In genomic region chr5:50655067-50655809, GRCh38 we compare ENCODE assay signal across 24 cellular contexts. TPM values are rescaled to one million over a fixed set of nuclear protein-coding genes. Genes with fewer than 3 reads are reported as not detected.
A peak's percentile ranks its signal among the peaks of the same experiment; 100 is the strongest.
DNase-seq lines count a peak whose midpoint lies in the region; ATAC-seq, FAIRE-seq and TF ChIP-seq lines count a peak whose summit lies in the region.
"Had no signal": no experiment of that assay in that cellular context is flagged by ENCODE, and none has a peak within 500 bp of the region (broad histone marks: within the 10 kb centered on the region; RNA-seq: fewer than 3 reads in every experiment).

No MANE protein-coding gene starts in this region.

- H3K27me3 ChIP-seq in HL-60 (ENCODE audit: insufficient read depth, poor library complexity, severe bottlenecking) = no peaks in the 10 kb centered on the region
- H3K27me3 ChIP-seq in K562 (ENCODE audit: control insufficient read depth in 2 of 2, insufficient read depth in 2 of 2, low read length in 2 of 2) = no peaks in the 10 kb centered on the region
- no peaks in the 10 kb centered on the region for H3K27me3 ChIP-seq in prostate gland (replicated peaks; ENCODE audit: insufficient read depth)
- no peaks in the 10 kb centered on the region for H3K27me3 ChIP-seq in Caco-2 (replicated peaks; ENCODE audit: control insufficient read depth, insufficient read depth, low read length)
- H3K27me3 ChIP-seq: BE2C, upper lobe of left lung had no signal

- in situ Hi-C loops in K562 (cut with MboI) = no loop called here

- POLR2A ChIA-PET in K562 (lab: Yijun Ruan, JAX) (no interaction called here), Caco-2 (lab: Charles Lee) (no interaction called here)

- peaks cover 8% of the 10 kb centered on the region for H3K4me1 Mint-ChIP-seq in T-helper 2 cell treated with Interferon-gamma antibody and Interleukin-4, amounts not matched to agents 5 μg/mL and 100 μg/mL, for 36 hours (ENCODE audit: low read depth)
- no peaks in the 10 kb centered on the region for H3K4me1 Mint-ChIP-seq in Caco-2 (ENCODE audit: low read depth, unreplicated experiment)
- H3K4me1 Mint-ChIP-seq: activated CD4-positive, alpha-beta memory T cell treated with anti-CD3 and anti-CD28 coated beads, Interleukin-2, amount 10 ng/mL, durations not matched to agents 7 days and 5 days; brain had no signal

- no peak for TF ChIP-seq POLR2A in K562 (conservative IDR thresholded peaks at IDR 0.05)
- no peak for TF ChIP-seq POLR2A in prostate gland (IDR thresholded peaks at IDR 0.05)

- BruUV-seq in K562 (replicated peaks; lab: Mats Ljungman, UMichigan) = no TSS peak
- no TSS peak for BruUV-seq in Caco-2 (replicated peaks; lab: Mats Ljungman, UMichigan)

- peaks cover 1% of the 10 kb centered on the region for H3K9me3 Mint-ChIP-seq in T-helper 2 cell treated with Interferon-gamma antibody and Interleukin-4, amounts not matched to agents 5 μg/mL and 100 μg/mL, for 36 hours
- no peaks in the 10 kb centered on the region for H3K9me3 Mint-ChIP-seq in Caco-2 (ENCODE audit: unreplicated experiment)
- H3K9me3 Mint-ChIP-seq: activated T-cell treated with anti-CD3 and anti-CD28 coated beads, Interleukin-2, amount 50 U/mL, for 24 hours; brain; HFFc6 had no signal

- peaks cover under 1% of the 10 kb centered on the region for H3K36me3 Mint-ChIP-seq in T-helper 2 cell treated with Interferon-gamma antibody and Interleukin-4, amounts not matched to agents 5 μg/mL and 100 μg/mL, for 36 hours (ENCODE audit: low read depth)
- H3K36me3 Mint-ChIP-seq in Caco-2 (ENCODE audit: insufficient read depth, unreplicated experiment) = no peaks in the 10 kb centered on the region
- H3K36me3 Mint-ChIP-seq: brain had no signal

- H2AFZ ChIP-seq in K562 (ENCODE audit: low read depth, low read length) = no peak overlapping the region

- FAIRE-seq in K562 (lab: Jason Lieb, UNC) = no peak
- FAIRE-seq: A549, GM19239 had no signal

- no peak overlapping the region for H3K4me3 Mint-ChIP-seq in T-helper 2 cell treated with Interferon-gamma antibody and Interleukin-4, amounts not matched to agents 5 μg/mL and 100 μg/mL, for 36 hours
- no peak overlapping the region for H3K4me3 Mint-ChIP-seq in Caco-2 (ENCODE audit: unreplicated experiment)
- H3K4me3 Mint-ChIP-seq: activated CD4-positive, alpha-beta memory T cell treated with anti-CD3 and anti-CD28 coated beads, Interleukin-2, amount 10 ng/mL, durations not matched to agents 7 days and 5 days; activated T-cell treated with anti-CD3 and anti-CD28 coated beads, Interleukin-2, amount 50 U/mL, for 24 hours; brain; HFFc6 had no signal

- H3K4me1 ChIP-seq in K562 (replicated peaks in 1 of 2; ENCODE audit: control insufficient read depth in 2 of 2, insufficient read depth in 2 of 2, low read length in 2 of 2) (no peaks in the 10 kb centered on the region), prostate gland (replicated peaks) (peaks cover 3% of the 10 kb centered on the region), Caco-2 (no peaks in the 10 kb centered on the region)
- H3K4me1 ChIP-seq: A549, BE2C, psoas muscle had no signal

- H3K27ac Mint-ChIP-seq in T-helper 2 cell treated with Interferon-gamma antibody and Interleukin-4, amounts not matched to agents 5 μg/mL and 100 μg/mL, for 36 hours = peak overlapping the region; percentile 31
- no peak overlapping the region for H3K27ac Mint-ChIP-seq in Caco-2 (ENCODE audit: unreplicated experiment)
- H3K27ac Mint-ChIP-seq: activated CD4-positive, alpha-beta memory T cell treated with anti-CD3 and anti-CD28 coated beads, Interleukin-2, amount 10 ng/mL, durations not matched to agents 7 days and 5 days; activated T-cell treated with anti-CD3 and anti-CD28 coated beads, Interleukin-2, amount 50 U/mL, for 24 hours; brain; HFFc6 had no signal

- TF ChIP-seq CTCF in HL-60 (IDR thresholded peaks at IDR 0.05; ENCODE audit: insufficient read depth, low read length) (no peak), K562 (IDR thresholded peaks at IDR 0.05 in 2 of 3, conservative IDR thresholded peaks at IDR 0.05 in 1 of 3; ENCODE audit: insufficient read depth in 2 of 3, low read depth in 1 of 3, low read length in 3 of 3) (no peak), prostate gland (IDR thresholded peaks at IDR 0.05) (no peak), Caco-2 (IDR thresholded peaks at IDR 0.05; ENCODE audit: insufficient read depth in 1 of 2, low read depth in 1 of 2, low read length in 1 of 2, severe bottlenecking in 1 of 2, unreplicated experiment in 1 of 2) (no peak)

- ATAC-seq in K562 = no peak
- no peak for ATAC-seq in GM18861 (IDR thresholded peaks at IDR 0.05; ENCODE audit: unreplicated experiment)
- ATAC-seq: A549, psoas muscle, Right ventricle myocardium inferior had no signal

- TF ChIP-seq RAD21 in K562 (CRISPR knock-in tag; conservative IDR thresholded peaks at IDR 0.05 in 1 of 2, IDR thresholded peaks at IDR 0.05 in 1 of 2) = no peak

- peak overlapping the region; percentile 50 for H3K27ac ChIP-seq in HL-60 (replicated peaks)
- no peak overlapping the region for H3K27ac ChIP-seq in K562 (ENCODE audit: extremely low read depth, low read depth, low read length)
- peak overlapping the region; percentile 55 to 68 for H3K27ac ChIP-seq in prostate gland
- H3K27ac ChIP-seq: A549, psoas muscle, upper lobe of left lung had no signal

- H3K36me3 ChIP-seq in K562 (ENCODE audit: control insufficient read depth, insufficient read depth, low read length) (no peaks in the 10 kb centered on the region), prostate gland (no peaks in the 10 kb centered on the region), Caco-2 (ENCODE audit: control insufficient read depth, insufficient read depth, low read length) (no peaks in the 10 kb centered on the region)
- H3K36me3 ChIP-seq: BE2C, upper lobe of left lung had no signal

- H3K9me1 ChIP-seq in K562 (ENCODE audit: control insufficient read depth, insufficient read depth, low read length) = no peaks in the 10 kb centered on the region

- CTCF ChIA-PET in K562 (lab: Yijun Ruan, JAX; ENCODE audit: low intra/inter-chr PET ratio) (no interaction called here), Caco-2 (lab: Charles Lee) (no interaction called here)

- H3K4me3 ChIP-seq in HL-60 (replicated peaks; ENCODE audit: insufficient read depth, low read length) (no peak overlapping the region), K562 (no peak overlapping the region), prostate gland (no peak overlapping the region), Caco-2 (ENCODE audit: low read depth, low read length) (no peak overlapping the region)
- H3K4me3 ChIP-seq: A549, lung, psoas muscle, upper lobe of left lung had no signal

- WGBS in K562 (ENCODE audit: insufficient coverage, low coverage, missing lambda C conversion rate) = 5% methylated on average over 3 of the region's 3 CpGs
- WGBS in prostate gland = 46% methylated on average over 3 of the region's 3 CpGs

- no peaks in the 10 kb centered on the region for H4K20me1 ChIP-seq in K562 (replicated peaks; ENCODE audit: control insufficient read depth, insufficient read depth, low read length)

- H3K4me2 ChIP-seq in K562 (ENCODE audit: insufficient read depth, low read length) = no peak overlapping the region
- H3K4me2 ChIP-seq: A549 had no signal

- H3K9me3 ChIP-seq in K562 (replicated peaks; ENCODE audit: control insufficient read depth, insufficient read depth, low read depth, low read length) (no peaks in the 10 kb centered on the region), prostate gland (no peaks in the 10 kb centered on the region), Caco-2 (no peaks in the 10 kb centered on the region)
- H3K9me3 ChIP-seq: A549, BE2C, psoas muscle, upper lobe of left lung had no signal

- H3K9ac ChIP-seq in K562 (ENCODE audit: insufficient read depth in 1 of 2, low read depth in 2 of 2, low read length in 2 of 2) = no peak overlapping the region

- H3K27me3 Mint-ChIP-seq in T-helper 2 cell treated with Interferon-gamma antibody and Interleukin-4, amounts not matched to agents 5 μg/mL and 100 μg/mL, for 36 hours (ENCODE audit: low read depth) = no peaks in the 10 kb centered on the region
- peaks cover 8% of the 10 kb centered on the region for H3K27me3 Mint-ChIP-seq in Caco-2 (ENCODE audit: insufficient read depth, unreplicated experiment)
- H3K27me3 Mint-ChIP-seq: activated CD4-positive, alpha-beta memory T cell treated with anti-CD3 and anti-CD28 coated beads, Interleukin-2, amount 10 ng/mL, durations not matched to agents 7 days and 5 days; activated T-cell treated with anti-CD3 and anti-CD28 coated beads, Interleukin-2, amount 50 U/mL, for 24 hours; brain had no signal

- intact Hi-C loops in K562 (cut with micrococcal nuclease) (no loop called here), prostate gland (cut with DNase I) (no loop called here), Caco-2 (cut with micrococcal nuclease; ENCODE audit: unreplicated experiment) (no loop called here)

- no peaks in the 10 kb centered on the region for H3K79me2 ChIP-seq in K562 (ENCODE audit: control insufficient read depth, insufficient read depth, low read length)

- no peak for TF ChIP-seq EP300 in K562 (IDR thresholded peaks at IDR 0.05; ENCODE audit: low read length)

- DNase-seq in T-helper 2 cell treated with Interferon-gamma antibody and Interleukin-4, amounts not matched to agents 5 μg/mL and 100 μg/mL, for 36 hours (ENCODE audit: low spot score) = no peak
- no peak for DNase-seq in T-helper 2 cell
- DNase-seq in HL-60 (ENCODE audit: low read depth in 1 of 2, low spot score in 1 of 2) = no peak
- DNase-seq in K562 (ENCODE audit: extremely low read depth in 1 of 4, low spot score in 3 of 4) = no peak
- peak; percentile 36 for DNase-seq in prostate gland (ENCODE audit: low spot score)
- no peak for DNase-seq in Caco-2
- DNase-seq in NCI-H345 (lab: John Stamatoyannopoulos, UW) = no peak
- DNase-seq: activated CD4-positive, alpha-beta memory T cell treated with anti-CD3 and anti-CD28 coated beads, Interleukin-2, amount 10 ng/mL, durations not matched to agents 7 days and 5 days; activated naive CD4-positive, alpha-beta T cell; activated T-cell treated with anti-CD3 and anti-CD28 coated beads, Interleukin-2, amount 50 U/mL, for 24 hours; BE2C; head of caudate nucleus; HFFc6; NCI-H187 treated with DMSO at 0.1 percent for 48 hours; NCI-H2227 treated with DMSO at 0.1 percent for 48 hours; psoas muscle; substantia nigra; upper lobe of left lung had no signal

RNA-seq across cellular contexts. Expression of gene PARP8, which starts 11.2 kb away (rescaled TPM):
- 0.23 TPM in 1 of 2 replicates, not detected in the other for total RNA-seq in K562 (2011; cell fraction: chromatin; rRNA removed; ENCODE audit: low replicate concordance)
- not detected in 2 replicates for total RNA-seq in K562 (2011; cell fraction: nucleolus; rRNA removed)
- not detected in 2 replicates for total RNA-seq in K562 (2011; cell fraction: nucleoplasm; rRNA removed)
- total RNA-seq in K562 (2014; rRNA removed) (not detected in 2 replicates), K562 (2014; rRNA removed; fragmentation: Illumina TruSeq; extraction: Trizol) (not detected in 2 replicates), K562 (2015; rRNA removed; fragmentation: Illumina TruSeq; extraction: Trizol) (0.11 TPM in 1 of 2 replicates, not detected in the other), K562 (2021) (0.31 TPM in 2 replicates), prostate gland (10 to 100 TPM; 21.8 TPM), Caco-2 (2022) (0.79 and 0.97 TPM in 2 replicates)
- polyA plus RNA-seq in K562 (2011; rRNA removed) (not detected in 2 replicates), K562 (2014; fragmentation: Illumina TruSeq; extraction: Trizol) (not detected in 2 replicates), K562 (2014; fragmentation: Nextera tagmentation; extraction: Ambion mirVana) (under 1 TPM in 1 of 2 experiments, not detected in 1; 0.03 TPM), K562 (2014; rRNA removed) (not detected in 2 replicates)
- polyA plus RNA-seq in K562 (2011; cell fraction: cytosol; rRNA removed) = not detected in 2 replicates
- 0.03 TPM in 1 of 2 replicates, not detected in the other for polyA plus RNA-seq in K562 (2011; cell fraction: nucleus; rRNA removed)
- 0.35 TPM in 1 of 2 replicates, not detected in the other for polyA plus RNA-seq in K562 (2012)
- polyA minus RNA-seq in K562 (2011; rRNA and poly(A)+ RNA removed) = not detected in 2 replicates
- not detected in 2 replicates for polyA minus RNA-seq in K562 (2011; cell fraction: cytosol; rRNA and poly(A)+ RNA removed)
- not detected in 2 replicates for polyA minus RNA-seq in K562 (2011; cell fraction: nucleus; rRNA and poly(A)+ RNA removed)

Comparison
In these comparisons a context has a peak if more than half of its experiments do, and no peak if none do; other contexts are left out.
1. RNA of gene PARP8, which starts 11.2 kb away (total RNA-seq): 21.8 TPM in prostate gland; 0.79 to 0.97 TPM in Caco-2 and 0.11 to 0.31 TPM in K562; every median in the first group is over 10 times any median in the second.